10 cellular contexts compared by ENCODE assay signal in the genomic region with DNA sequence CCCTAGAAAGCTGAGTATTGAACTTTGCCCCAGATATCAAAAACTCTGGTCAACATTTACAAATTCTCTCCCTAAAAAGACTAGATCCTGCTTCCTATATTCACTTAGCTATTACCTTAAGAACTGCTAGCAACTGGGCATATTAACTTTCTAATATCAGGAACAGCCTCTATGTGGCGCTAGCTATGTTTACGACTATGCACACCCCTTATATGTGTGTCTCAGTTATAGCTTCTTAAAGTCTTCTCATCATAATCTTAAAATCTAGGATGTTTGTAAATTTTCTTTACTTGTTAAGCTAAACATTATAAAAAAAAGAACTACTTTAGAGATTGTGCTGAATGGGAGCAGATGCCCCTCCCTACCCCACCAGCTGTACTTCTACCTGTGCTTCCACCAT. TPM values are rescaled to one million over a fixed set of nuclear protein-coding genes. Genes with fewer than 3 reads are reported as not detected.
A peak's percentile ranks its signal among the peaks of the same experiment; 100 is the strongest.
DNase-seq lines count a peak whose midpoint lies in the region; ATAC-seq and TF ChIP-seq lines count a peak whose summit lies in the region.
"Had no signal": no experiment of that assay in that cellular context is flagged by ENCODE, and none has a peak within 500 bp of the region (broad histone marks: within the 10 kb centered on the region; RNA-seq: fewer than 3 reads in every experiment).

No MANE protein-coding gene starts in this region.

- no peak for TF ChIP-seq POLR2A in NB4 (IDR thresholded peaks at IDR 0.05; ENCODE audit: extremely low read depth, insufficient read length)

- CTCF ChIA-PET in activated CD4-positive, alpha-beta memory T cell treated with anti-CD3 and anti-CD28 coated beads for 36 hours (lab: Charles Lee), result interaction anchor here (0.7 to 5.6 kb wide), 19 partner anchors 12 to 563 kb away, joined by 3 to 63 read pairs (median 4); partner anchors contain the start of genes BOLA3, DUSP11 and MOB1A

- TF ChIP-seq CTCF in GM12864 (IDR thresholded peaks at IDR 0.05; ENCODE audit: low read depth, low read length, missing control alignments) (peak; percentile 52), NB4 (IDR thresholded peaks at IDR 0.05; ENCODE audit: low read depth, low read length) (peak; percentile 46)

- H3K4me3 ChIP-seq in GM12864 (ENCODE audit: low read depth, low read length) (no peak overlapping the region), NB4 (ENCODE audit: low read depth, low read length) (no peak overlapping the region)
- H3K4me3 ChIP-seq: thoracic aorta had no signal

- intact Hi-C loops in activated CD4-positive, alpha-beta memory T cell treated with anti-CD3 and anti-CD28 coated beads for 36 hours (cut with micrococcal nuclease), result loop anchor here (10.0 kb wide), 2 partner anchors 508 to 568 kb away; no protein-coding TSS in a partner anchor

- DNase-seq in GM12864 (ENCODE audit: low read depth) (no peak), NB4 (ENCODE audit: low read depth) (peak; percentile 72), NCI-H1048 (lab: John Stamatoyannopoulos, UW) (no peak), AG08395 (ENCODE audit: low spot score) (no peak), 8988T (no peak)
- DNase-seq in activated CD4-positive, alpha-beta memory T cell treated with anti-CD3 and anti-CD28 coated beads for 36 hours, result no peak
- peak in 1 of 10 donors; percentile 13 for DNase-seq in naive thymus-derived CD8-positive, alpha-beta T cell
- no peak for DNase-seq in stimulated activated naive CD8-positive, alpha-beta T cell treated with anti-CD3 and anti-CD28 coated beads, Interleukin-15, Interleukin-2, amounts not matched to agents 100 U/mL and 50 U/mL, for 24 hours
- DNase-seq: NCI-H226 had no signal

- H3K4me1 Mint-ChIP-seq in activated CD4-positive, alpha-beta memory T cell treated with anti-CD3 and anti-CD28 coated beads for 36 hours (ENCODE audit: low read depth), result peaks cover 47% of the 10 kb centered on the region
- H3K4me1 Mint-ChIP-seq in naive thymus-derived CD8-positive, alpha-beta T cell, result peaks cover 32 to 48% (median 45%) of the 10 kb centered on the region in 4 donors

- no peak overlapping the region for H3K4me3 Mint-ChIP-seq in activated CD4-positive, alpha-beta memory T cell treated with anti-CD3 and anti-CD28 coated beads for 36 hours
- H3K4me3 Mint-ChIP-seq in naive thymus-derived CD8-positive, alpha-beta T cell, result peak overlapping the region in 8 of 10 donors; percentile 57 to 96 (median 86)

- POLR2A ChIA-PET in activated CD4-positive, alpha-beta memory T cell treated with anti-CD3 and anti-CD28 coated beads for 36 hours (lab: Charles Lee), result interaction anchor here (0.5 to 1.1 kb wide), 3 partner anchors 47 to 372 kb away, joined by 3 to 7 read pairs (median 6); partner anchors contain the start of gene BOLA3
- POLR2A ChIA-PET in naive thymus-derived CD8-positive, alpha-beta T cell (lab: Charles Lee), result interaction anchor here (1.2 kb wide), 1 partner anchor 372 kb away, joined by 3 read pairs; the partner anchor contains the start of gene MTHFD2

- H3K27me3 Mint-ChIP-seq in activated CD4-positive, alpha-beta memory T cell treated with anti-CD3 and anti-CD28 coated beads for 36 hours, result no peaks in the 10 kb centered on the region
- H3K27me3 Mint-ChIP-seq in naive thymus-derived CD8-positive, alpha-beta T cell, result no peaks in the 10 kb centered on the region

- peak overlapping the region; percentile 91 for H3K27ac Mint-ChIP-seq in activated CD4-positive, alpha-beta memory T cell treated with anti-CD3 and anti-CD28 coated beads for 36 hours
- H3K27ac Mint-ChIP-seq in naive thymus-derived CD8-positive, alpha-beta T cell, result peak overlapping the region in 4 of 10 donors; percentile 70 to 97 (median 82)

- H3K9me3 Mint-ChIP-seq in activated CD4-positive, alpha-beta memory T cell treated with anti-CD3 and anti-CD28 coated beads for 36 hours, result no peaks in the 10 kb centered on the region
- no peaks in the 10 kb centered on the region for H3K9me3 Mint-ChIP-seq in naive thymus-derived CD8-positive, alpha-beta T cell

- peaks cover 12% of the 10 kb centered on the region for H3K36me3 Mint-ChIP-seq in activated CD4-positive, alpha-beta memory T cell treated with anti-CD3 and anti-CD28 coated beads for 36 hours
- H3K36me3 Mint-ChIP-seq in naive thymus-derived CD8-positive, alpha-beta T cell, result peaks cover 0 to 13% (median 5%) of the 10 kb centered on the region in 3 donors

- ATAC-seq in naive thymus-derived CD8-positive, alpha-beta T cell, result no peak
- no peak for ATAC-seq in stimulated activated naive CD8-positive, alpha-beta T cell treated with anti-CD3 and anti-CD28 coated beads, Interleukin-15, Interleukin-2, amounts not matched to agents 100 U/mL and 50 U/mL, for 24 hours

RNA-seq across cellular contexts. Expression of gene STAMBP, which starts 1.7 kb away (rescaled TPM):
- total RNA-seq in activated CD4-positive, alpha-beta memory T cell treated with anti-CD3 and anti-CD28 coated beads for 36 hours, result 10 to 100 TPM; 79.9 to 85.3 TPM
- 10 to 100 TPM; 28.3 to 32.3 TPM for total RNA-seq in naive thymus-derived CD8-positive, alpha-beta T cell
- 10 to 100 TPM; 32.3 to 44.3 (median 35.0) TPM for polyA plus RNA-seq in naive thymus-derived CD8-positive, alpha-beta T cell

RNA-seq across cellular contexts. Expression of gene C2orf78, which starts 43.0 kb away (rescaled TPM):
- not detected for total RNA-seq in activated CD4-positive, alpha-beta memory T cell treated with anti-CD3 and anti-CD28 coated beads for 36 hours
- not detected for total RNA-seq in naive thymus-derived CD8-positive, alpha-beta T cell
- not detected for polyA plus RNA-seq in naive thymus-derived CD8-positive, alpha-beta T cell
- total RNA-seq: thoracic aorta had no signal

RNA-seq across cellular contexts. Expression of gene DUSP11, which starts 47.1 kb away (rescaled TPM):
- 10 to 100 TPM; 28.0 to 28.5 TPM for total RNA-seq in activated CD4-positive, alpha-beta memory T cell treated with anti-CD3 and anti-CD28 coated beads for 36 hours
- 10 to 100 TPM; 48.1 to 48.4 TPM for total RNA-seq in naive thymus-derived CD8-positive, alpha-beta T cell
- 10 to 100 TPM; 40.2 to 49.6 (median 49.0) TPM for polyA plus RNA-seq in naive thymus-derived CD8-positive, alpha-beta T cell
